ENCODE assay signal across 12 cellular contexts in genomic region chr2:37665622-37666362, GRCh38. TPM values are rescaled to one million over a fixed set of nuclear protein-coding genes. Genes with fewer than 3 reads are reported as not detected.
DNase-seq lines count a peak whose midpoint lies in the region; ATAC-seq, FAIRE-seq and TF ChIP-seq lines count a peak whose summit lies in the region.
"Had no signal": no experiment of that assay in that cellular context is flagged by ENCODE, and none has a peak within 500 bp of the region (broad histone marks: within the 10 kb centered on the region; RNA-seq: fewer than 3 reads in every experiment).

No MANE protein-coding gene starts in this region.

- 55% methylated on average over 11 of the region's 11 CpGs for WGBS in K562 (ENCODE audit: insufficient coverage, low coverage, missing lambda C conversion rate)

- no peak for TF ChIP-seq RAD21 in K562 (CRISPR knock-in tag; conservative IDR thresholded peaks at IDR 0.05 in 1 of 2, IDR thresholded peaks at IDR 0.05 in 1 of 2)

- H3K27me3 Mint-ChIP-seq in natural killer cell treated with Interleukin-12 subunit alpha and Interleukin-12 subunit beta and Interleukin-15 and Interleukin-18, amount 100 ng/mL, for 72 hours = no peaks in the 10 kb centered on the region

- in situ Hi-C loops in K562 (cut with MboI) = no loop called here

- BruUV-seq in K562 (replicated peaks; lab: Mats Ljungman, UMichigan) = no TSS peak

- DNase-seq in AG04450 (ENCODE audit: low read depth, low spot score) (no peak), HFF-Myc (ENCODE audit: extremely low read depth, low read depth) (no peak), K562 (ENCODE audit: extremely low read depth in 1 of 4, low spot score in 3 of 4) (no peak), GM19238 (ENCODE audit: insufficient read length, low spot score) (no peak), NCI-H345 (lab: John Stamatoyannopoulos, UW) (no peak), NCI-H1105 treated with DMSO at 0.1 percent for 48 hours (lab: John Stamatoyannopoulos, UW) (no peak), substantia nigra (lab: John Stamatoyannopoulos, UW) (no peak)
- no peak for DNase-seq in natural killer cell treated with Interleukin-12 subunit alpha and Interleukin-12 subunit beta and Interleukin-15 and Interleukin-18, amount 100 ng/mL, for 72 hours (ENCODE audit: low spot score)
- DNase-seq: MG63, mucosa of descending colon, NCI-H510A had no signal

- H3K4me3 ChIP-seq in AG04450 (ENCODE audit: low read depth, low read length) (peak overlapping the region; percentile 27), HFF-Myc (replicated peaks; ENCODE audit: low read depth, low read length) (peak overlapping the region; percentile 71; the same call in 1 of the 2 replicates), K562 (no peak overlapping the region)
- H3K4me3 ChIP-seq: MG63, mucosa of descending colon had no signal

- peaks cover 0 to under 1% of the 10 kb centered on the region in 2 experiments; a peak in 2 of 5 replicates for H3K4me1 ChIP-seq in K562 (replicated peaks in 1 of 2; ENCODE audit: control insufficient read depth in 2 of 2, insufficient read depth in 2 of 2, low read length in 2 of 2)

- H3K4me2 ChIP-seq in K562 (ENCODE audit: insufficient read depth, low read length) = no peak overlapping the region

- TF ChIP-seq CTCF in AG04450 (IDR thresholded peaks at IDR 0.05; ENCODE audit: low read depth, low read length) (no peak), HFF-Myc (IDR thresholded peaks at IDR 0.05; ENCODE audit: low read depth, low read length, missing control alignments) (no peak), K562 (IDR thresholded peaks at IDR 0.05 in 2 of 3, conservative IDR thresholded peaks at IDR 0.05 in 1 of 3; ENCODE audit: insufficient read depth in 2 of 3, low read depth in 1 of 3, low read length in 3 of 3) (no peak)

- no peak overlapping the region for H3K27ac ChIP-seq in AG04450 (ENCODE audit: low read depth, low read length)
- no peak overlapping the region for H3K27ac ChIP-seq in K562 (ENCODE audit: extremely low read depth, low read depth, low read length)
- H3K27ac ChIP-seq in substantia nigra (ENCODE audit: low read depth, low read length, poor library complexity, severe bottlenecking) = no peak overlapping the region

- H3K9ac ChIP-seq in K562 (ENCODE audit: insufficient read depth in 1 of 2, low read depth in 2 of 2, low read length in 2 of 2) = no peak overlapping the region

- no peak for TF ChIP-seq EP300 in K562 (IDR thresholded peaks at IDR 0.05; ENCODE audit: low read length)

- H3K79me2 ChIP-seq in K562 (ENCODE audit: control insufficient read depth, insufficient read depth, low read length) = no peaks in the 10 kb centered on the region; the same call in 2 of the 3 replicates

- no peaks in the 10 kb centered on the region for H3K36me3 ChIP-seq in K562 (ENCODE audit: control insufficient read depth, insufficient read depth, low read length)

- no peak for TF ChIP-seq POLR2A in K562 (conservative IDR thresholded peaks at IDR 0.05)

- H3K9me3 ChIP-seq in AG04450 (ENCODE audit: control insufficient read depth, insufficient read depth, low read length) = no peaks in the 10 kb centered on the region
- H3K9me3 ChIP-seq in K562 (replicated peaks; ENCODE audit: control insufficient read depth, insufficient read depth, low read depth, low read length) = no peaks in the 10 kb centered on the region
- H3K9me3 ChIP-seq: MG63, mucosa of descending colon had no signal

- no peaks in the 10 kb centered on the region for H3K9me3 Mint-ChIP-seq in natural killer cell treated with Interleukin-12 subunit alpha and Interleukin-12 subunit beta and Interleukin-15 and Interleukin-18, amount 100 ng/mL, for 72 hours
- H3K9me3 Mint-ChIP-seq: WTC11 had no signal

- H3K36me3 Mint-ChIP-seq in natural killer cell treated with Interleukin-12 subunit alpha and Interleukin-12 subunit beta and Interleukin-15 and Interleukin-18, amount 100 ng/mL, for 72 hours = peaks cover 5% of the 10 kb centered on the region

- no peak overlapping the region for H2AFZ ChIP-seq in K562 (ENCODE audit: low read depth, low read length)

- FAIRE-seq in K562 (lab: Jason Lieb, UNC) = no peak

- CTCF ChIA-PET in AG04450 (lab: Charles Lee) = interaction anchor here (1.4 to 2.4 kb wide), 3 partner anchors 211 to 270 kb away, joined by 7 to 12 read pairs (median 9); no protein-coding TSS in a partner anchor
- CTCF ChIA-PET in K562 (lab: Yijun Ruan, JAX; ENCODE audit: low intra/inter-chr PET ratio) = no interaction called here

- H3K27ac Mint-ChIP-seq in natural killer cell treated with Interleukin-12 subunit alpha and Interleukin-12 subunit beta and Interleukin-15 and Interleukin-18, amount 100 ng/mL, for 72 hours = peak overlapping the region; percentile 45 to 74
- H3K27ac Mint-ChIP-seq: WTC11 had no signal

- H3K4me3 Mint-ChIP-seq in natural killer cell treated with Interleukin-12 subunit alpha and Interleukin-12 subunit beta and Interleukin-15 and Interleukin-18, amount 100 ng/mL, for 72 hours = peak overlapping the region; percentile 43
- H3K4me3 Mint-ChIP-seq: WTC11 had no signal

- ATAC-seq in K562 = no peak
- no peak for ATAC-seq in natural killer cell treated with Interleukin-12 subunit alpha and Interleukin-12 subunit beta and Interleukin-15 and Interleukin-18, amount 100 ng/mL, for 72 hours
- ATAC-seq: mucosa of descending colon, WTC11 had no signal

- peaks cover 3% of the 10 kb centered on the region for H4K20me1 ChIP-seq in K562 (replicated peaks; ENCODE audit: control insufficient read depth, insufficient read depth, low read length)

- intact Hi-C loops in K562 (cut with micrococcal nuclease) = no loop called here

- H3K27me3 ChIP-seq in AG04450 (ENCODE audit: control insufficient read depth, insufficient read depth, low read length) (no peaks in the 10 kb centered on the region), K562 (ENCODE audit: control insufficient read depth in 2 of 2, insufficient read depth in 2 of 2, low read length in 2 of 2) (peaks cover 0 to 3% of the 10 kb centered on the region in 2 experiments; a peak in 2 of 5 replicates)
- H3K27me3 ChIP-seq: MG63 had no signal

- no peaks in the 10 kb centered on the region for H3K9me1 ChIP-seq in K562 (ENCODE audit: control insufficient read depth, insufficient read depth, low read length)

- peaks cover 71 to 74% of the 10 kb centered on the region in 2 donors for H3K4me1 Mint-ChIP-seq in natural killer cell treated with Interleukin-12 subunit alpha and Interleukin-12 subunit beta and Interleukin-15 and Interleukin-18, amount 100 ng/mL, for 72 hours (ENCODE audit: low read depth in 2 of 2)

- POLR2A ChIA-PET in AG04450 (lab: Yijun Ruan, JAX) (interaction anchor here (0.8 to 1.0 kb wide), 2 partner anchors 167 to 206 kb away, joined by 3 read pairs; no protein-coding TSS in a partner anchor), K562 (lab: Yijun Ruan, JAX) (interaction anchor here (1.2 kb wide), 1 partner anchor 8 kb away, joined by 3 read pairs; no protein-coding TSS in a partner anchor)

TF ChIP-seq in K562, 482 proteins besides CTCF, POLR2A, EP300 and RAD21:
- no peak for TF ChIP-seq POLR2G (IDR thresholded peaks at IDR 0.05; ENCODE audit: low read depth, low read length)
- TF ChIP-seq ZNF239 (CRISPR knock-in tag; IDR thresholded peaks at IDR 0.05) = peak; percentile 78
- TF ChIP-seq ZBTB43 (CRISPR knock-in tag; IDR thresholded peaks at IDR 0.05) = no peak
TF ChIP-seq in K562: peak in this region for 1.

RNA-seq across cellular contexts. Expression of gene CDC42EP3, which starts 5.7 kb away (rescaled TPM):
- polyA plus RNA-seq in AG04450 (2011; rRNA removed) (231 and 245 TPM in 2 replicates), K562 (2011; rRNA removed) (0.72 and 2.0 TPM in 2 replicates), K562 (2014; fragmentation: Illumina TruSeq; extraction: Trizol) (4.1 and 6.4 TPM in 2 replicates), K562 (2014; fragmentation: Nextera tagmentation; extraction: Ambion mirVana) (under 1 TPM; 0.74 to 0.77 TPM), K562 (2014; rRNA removed) (3.1 and 3.4 TPM in 2 replicates)
- 236 and 266 TPM in 2 replicates for polyA minus RNA-seq in AG04450 (2011; rRNA and poly(A)+ RNA removed)
- 0.40 and 0.49 TPM in 2 replicates for total RNA-seq in K562 (2011; cell fraction: chromatin; rRNA removed; ENCODE audit: low replicate concordance)
- total RNA-seq in K562 (2011; cell fraction: nucleolus; rRNA removed) = 0.50 and 0.53 TPM in 2 replicates
- 0.59 and 1.1 TPM in 2 replicates for total RNA-seq in K562 (2011; cell fraction: nucleoplasm; rRNA removed)
- total RNA-seq in K562 (2014; rRNA removed) (1.8 and 3.6 TPM in 2 replicates), K562 (2014; rRNA removed; fragmentation: Illumina TruSeq; extraction: Trizol) (3.4 and 3.8 TPM in 2 replicates), K562 (2015; rRNA removed; fragmentation: Illumina TruSeq; extraction: Trizol) (1.9 and 2.0 TPM in 2 replicates), K562 (2021) (2.5 and 4.2 TPM in 2 replicates)
- 0.69 and 1.8 TPM in 2 replicates for polyA plus RNA-seq in K562 (2011; cell fraction: cytosol; rRNA removed)
- polyA plus RNA-seq in K562 (2011; cell fraction: nucleus; rRNA removed) = 0.78 and 1.8 TPM in 2 replicates
- 1.9 and 3.4 TPM in 2 replicates for polyA plus RNA-seq in K562 (2012)
- 0.35 and 2.1 TPM in 2 replicates for polyA minus RNA-seq in K562 (2011; rRNA and poly(A)+ RNA removed)
- 0.57 and 0.64 TPM in 2 replicates for polyA minus RNA-seq in K562 (2011; cell fraction: cytosol; rRNA and poly(A)+ RNA removed)
- 0.27 and 1.2 TPM in 2 replicates for polyA minus RNA-seq in K562 (2011; cell fraction: nucleus; rRNA and poly(A)+ RNA removed)
- 10 to 100 TPM; 36.0 to 40.1 TPM for total RNA-seq in natural killer cell treated with Interleukin-12 subunit alpha and Interleukin-12 subunit beta and Interleukin-15 and Interleukin-18, amount 100 ng/mL, for 72 hours

Comparison
In these comparisons a context has a peak if more than half of its experiments do, and no peak if none do; other contexts are left out.
1. RNA of gene CDC42EP3, which starts 5.7 kb away (total RNA-seq): 36.0 to 40.1 TPM in natural killer cell treated with Interleukin-12 subunit alpha and Interleukin-12 subunit beta and Interleukin-15 and Interleukin-18, amount 100 ng/mL, for 72 hours; 0.40 to 4.2 TPM in K562; every median in the first group is over 4 times any median in the second.